In genomic region chr4:146522862-146523205, GRCh38 we compare ENCODE assay signal across 8 cellular contexts. TPM values are rescaled to one million over a fixed set of nuclear protein-coding genes. Genes with fewer than 3 reads are reported as not detected.
DNase-seq lines count a peak whose midpoint lies in the region; ATAC-seq lines count a peak whose summit lies in the region.

No MANE protein-coding gene starts in this region.

- no peaks in the 10 kb centered on the region for H3K36me3 Mint-ChIP-seq in activated T-helper 17 cell treated with anti-CD3 and anti-CD28 coated beads, Interleukin-2, amount 50 U/mL, for 72 hours (ENCODE audit: low read depth)

- H3K27me3 ChIP-seq in adipocyte (replicated peaks; ENCODE audit: control insufficient read depth, insufficient read depth, low read length) (no peaks in the 10 kb centered on the region), iPS-20b (ENCODE audit: insufficient read depth, low read length) (peaks cover 35% of the 10 kb centered on the region), thymus (ENCODE audit: control insufficient read depth, insufficient read depth) (no peaks in the 10 kb centered on the region)

- H3K36me3 ChIP-seq in ES-I3 (ENCODE audit: insufficient read depth, low read length) (no peaks in the 10 kb centered on the region), adipocyte (ENCODE audit: control insufficient read depth, insufficient read depth, low read length, severe bottlenecking) (no peaks in the 10 kb centered on the region), iPS-20b (ENCODE audit: insufficient read depth, low read depth, low read length) (no peaks in the 10 kb centered on the region), thymus (ENCODE audit: control insufficient read depth, insufficient read depth) (no peaks in the 10 kb centered on the region)

- H3K4me3 ChIP-seq in adipocyte (ENCODE audit: low read length): peak overlapping the region; percentile 100
- H3K4me3 ChIP-seq in iPS-20b (ENCODE audit: low read length): peak overlapping the region; percentile 98
- peak overlapping the region; percentile 61 for H3K4me3 ChIP-seq in thymus (ENCODE audit: low read length)

- H3K27ac ChIP-seq in iPS-20b (ENCODE audit: low read length) (no peak overlapping the region), thymus (ENCODE audit: low read depth) (no peak overlapping the region)

- no peak overlapping the region for H3K4me3 Mint-ChIP-seq in activated T-helper 17 cell treated with anti-CD3 and anti-CD28 coated beads, Interleukin-2, amount 50 U/mL, for 72 hours

- ATAC-seq in GM21447 (IDR thresholded peaks at IDR 0.05; ENCODE audit: unreplicated experiment): peak; percentile 19
- ATAC-seq in activated T-helper 17 cell treated with anti-CD3 and anti-CD28 coated beads, Interleukin-2, amount 50 U/mL, for 72 hours (replicated peaks): no peak

- DNase-seq in HT-29 (ENCODE audit: low spot score) (peak; percentile 35), adipocyte (ENCODE audit: low read depth) (no peak), NCI-H1694 (lab: John Stamatoyannopoulos, UW) (no peak)

- H3K9me3 Mint-ChIP-seq in activated T-helper 17 cell treated with anti-CD3 and anti-CD28 coated beads, Interleukin-2, amount 50 U/mL, for 72 hours: no peaks in the 10 kb centered on the region

- 4% methylated on average over 7 of the region's 7 CpGs for WGBS in thymus

- no peaks in the 10 kb centered on the region for H3K9me3 ChIP-seq in ES-I3 (ENCODE audit: control insufficient read depth, insufficient read depth, low read length)
- no peaks in the 10 kb centered on the region for H3K9me3 ChIP-seq in adipocyte (ENCODE audit: control insufficient read depth, low read length)
- H3K9me3 ChIP-seq in iPS-20b (ENCODE audit: insufficient read depth, low read depth, low read length): no peaks in the 10 kb centered on the region
- no peaks in the 10 kb centered on the region for H3K9me3 ChIP-seq in thymus (ENCODE audit: control insufficient read depth)

- H3K9ac ChIP-seq in ES-I3 (ENCODE audit: low read depth, low read length) (peak overlapping the region; percentile 79; the same call in 1 of the 2 replicates), adipocyte (ENCODE audit: low read length) (peak overlapping the region; percentile 96), iPS-20b (ENCODE audit: low read depth, low read length) (peak overlapping the region; percentile 83; the same call in 1 of the 2 replicates)

- H3K27me3 Mint-ChIP-seq in activated T-helper 17 cell treated with anti-CD3 and anti-CD28 coated beads, Interleukin-2, amount 50 U/mL, for 72 hours: no peaks in the 10 kb centered on the region

- no peaks in the 10 kb centered on the region for H3K4me1 Mint-ChIP-seq in activated T-helper 17 cell treated with anti-CD3 and anti-CD28 coated beads, Interleukin-2, amount 50 U/mL, for 72 hours

- H3K4me1 ChIP-seq in ES-I3 (ENCODE audit: insufficient read depth, low read length): peaks cover 3% of the 10 kb centered on the region; the same call in 1 of the 2 replicates
- H3K4me1 ChIP-seq in adipocyte (ENCODE audit: control insufficient read depth, insufficient read depth, low read length): peaks cover 14% of the 10 kb centered on the region
- H3K4me1 ChIP-seq in iPS-20b (ENCODE audit: insufficient read depth, low read length): no peaks in the 10 kb centered on the region
- no peaks in the 10 kb centered on the region for H3K4me1 ChIP-seq in thymus (ENCODE audit: control insufficient read depth, insufficient read depth, low read length)

- H3K27ac Mint-ChIP-seq in activated T-helper 17 cell treated with anti-CD3 and anti-CD28 coated beads, Interleukin-2, amount 50 U/mL, for 72 hours: no peak overlapping the region

RNA-seq across cellular contexts. Expression of gene SLC10A7, which starts 1.1 kb away (rescaled TPM):
- total RNA-seq in HT-29 (2014; rRNA removed; shearing (Covaris generic)): 4.1 TPM in 2 replicates
- polyA plus RNA-seq in thymus: 4.9 TPM
- 10 to 100 TPM; 13.0 to 17.5 TPM for total RNA-seq in activated T-helper 17 cell treated with anti-CD3 and anti-CD28 coated beads, Interleukin-2, amount 50 U/mL, for 72 hours
